ENCODE assay signal across 2 cellular contexts in the genomic region with DNA sequence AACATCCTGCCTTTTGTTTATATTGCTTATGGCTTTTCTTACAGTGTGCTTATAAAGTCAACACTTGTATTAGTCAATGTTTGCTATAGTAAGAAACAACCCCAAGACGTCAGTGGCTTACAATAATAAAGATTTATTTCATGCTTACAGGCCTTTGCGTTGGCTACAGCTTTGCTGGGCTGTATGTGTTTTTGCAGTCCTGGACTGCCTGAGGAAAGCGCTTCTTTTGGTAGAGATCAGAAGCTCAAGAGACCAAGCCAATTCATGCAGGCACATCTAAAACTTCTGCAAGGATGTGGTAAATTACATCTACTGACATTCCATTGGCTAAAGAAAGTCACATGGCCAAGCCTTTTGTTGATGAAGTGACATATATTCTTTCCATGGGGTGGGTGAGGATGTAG.
TF ChIP-seq lines count a peak whose summit lies in the region.

No MANE protein-coding gene starts in this region.

TF ChIP-seq in A549, 52 proteins besides CTCF, POLR2A, EP300 and RAD21:
- no peak for TF ChIP-seq RARB (CRISPR knock-in tag; IDR thresholded peaks at IDR 0.05)
- no peak for TF ChIP-seq MYC (IDR thresholded peaks at IDR 0.05; ENCODE audit: borderline replicate concordance, low read length)
- peak; percentile 26; the same call in 1 of the 2 replicates for TF ChIP-seq FOSL2 (IDR thresholded peaks at IDR 0.05)
- peak; percentile 79 for TF ChIP-seq FOSL2 (CRISPR knock-in tag; IDR thresholded peaks at IDR 0.05)
- TF ChIP-seq ZFP36 (IDR thresholded peaks at IDR 0.05; ENCODE audit: borderline replicate concordance, partially characterized antibody) = peak; percentile 26
- no peak for TF ChIP-seq FOSB (CRISPR knock-in tag; IDR thresholded peaks at IDR 0.05)
- TF ChIP-seq JUNB (IDR thresholded peaks at IDR 0.05) = peak; percentile 86
- TF ChIP-seq, protein P1, sequence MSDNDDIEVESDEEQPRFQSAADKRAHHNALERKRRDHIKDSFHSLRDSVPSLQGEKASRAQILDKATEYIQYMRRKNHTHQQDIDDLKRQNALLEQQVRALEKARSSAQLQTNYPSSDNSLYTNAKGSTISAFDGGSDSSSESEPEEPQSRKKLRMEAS (IDR thresholded peaks at IDR 0.05) = peak; percentile 16; the same call in 1 of the 2 replicates
- TF ChIP-seq HOXA7 (CRISPR knock-in tag; IDR thresholded peaks at IDR 0.05) = no peak
- no peak for TF ChIP-seq TFCP2L1 (CRISPR knock-in tag; IDR thresholded peaks at IDR 0.05)
- no peak for TF ChIP-seq NPAS2 (CRISPR knock-in tag; IDR thresholded peaks at IDR 0.05; ENCODE audit: borderline replicate concordance)
- peak; percentile 45 to 63; a peak in 2 of 4 replicates for TF ChIP-seq CEBPB (IDR thresholded peaks at IDR 0.05)
- TF ChIP-seq, protein P2, sequence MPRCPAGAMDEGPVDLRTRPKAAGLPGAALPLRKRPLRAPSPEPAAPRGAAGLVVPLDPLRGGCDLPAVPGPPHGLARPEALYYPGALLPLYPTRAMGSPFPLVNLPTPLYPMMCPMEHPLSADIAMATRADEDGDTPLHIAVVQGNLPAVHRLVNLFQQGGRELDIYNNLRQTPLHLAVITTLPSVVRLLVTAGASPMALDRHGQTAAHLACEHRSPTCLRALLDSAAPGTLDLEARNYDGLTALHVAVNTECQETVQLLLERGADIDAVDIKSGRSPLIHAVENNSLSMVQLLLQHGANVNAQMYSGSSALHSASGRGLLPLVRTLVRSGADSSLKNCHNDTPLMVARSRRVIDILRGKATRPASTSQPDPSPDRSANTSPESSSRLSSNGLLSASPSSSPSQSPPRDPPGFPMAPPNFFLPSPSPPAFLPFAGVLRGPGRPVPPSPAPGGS (IDR thresholded peaks at IDR 0.05) = 0 out of 3 replicates have a peak, but pooled peaks have one; percentile 23
- no peak for TF ChIP-seq SREBF2 (IDR thresholded peaks at IDR 0.05)
- TF ChIP-seq FOXS1 (CRISPR knock-in tag; IDR thresholded peaks at IDR 0.05) = no peak
- TF ChIP-seq, protein P3, sequence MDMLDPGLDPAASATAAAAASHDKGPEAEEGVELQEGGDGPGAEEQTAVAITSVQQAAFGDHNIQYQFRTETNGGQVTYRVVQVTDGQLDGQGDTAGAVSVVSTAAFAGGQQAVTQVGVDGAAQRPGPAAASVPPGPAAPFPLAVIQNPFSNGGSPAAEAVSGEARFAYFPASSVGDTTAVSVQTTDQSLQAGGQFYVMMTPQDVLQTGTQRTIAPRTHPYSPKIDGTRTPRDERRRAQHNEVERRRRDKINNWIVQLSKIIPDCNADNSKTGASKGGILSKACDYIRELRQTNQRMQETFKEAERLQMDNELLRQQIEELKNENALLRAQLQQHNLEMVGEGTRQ (IDR thresholded peaks at IDR 0.05) = peak; percentile 80
- TF ChIP-seq GATA3 (IDR thresholded peaks at IDR 0.05; ENCODE audit: borderline replicate concordance) = peak; percentile 76
TF ChIP-seq in A549: peak in this region for 8.

TF ChIP-seq in endothelial cell of umbilical vein, 7 proteins besides CTCF, POLR2A, EP300 and RAD21:
- TF ChIP-seq, protein P1 (IDR thresholded peaks at IDR 0.05; ENCODE audit: insufficient read depth, insufficient read length) = no peak
- no peak for TF ChIP-seq GATA2 (IDR thresholded peaks at IDR 0.05; ENCODE audit: insufficient read depth, insufficient read length, low read depth, low read length)
- TF ChIP-seq MYC (IDR thresholded peaks at IDR 0.05; ENCODE audit: low read depth, low read length) = no peak
TF ChIP-seq in endothelial cell of umbilical vein: peak in this region for 0.
